10 cellular contexts compared by ENCODE assay signal in genomic region chr6:142926177-142926493, GRCh38. TPM values are rescaled to one million over a fixed set of nuclear protein-coding genes. Genes with fewer than 3 reads are reported as not detected.
DNase-seq lines count a peak whose midpoint lies in the region; ATAC-seq, FAIRE-seq and TF ChIP-seq lines count a peak whose summit lies in the region.
"Had no signal": no experiment of that assay in that cellular context is flagged by ENCODE, and none has a peak within 500 bp of the region (broad histone marks: within the 10 kb centered on the region; RNA-seq: fewer than 3 reads in every experiment).

No MANE protein-coding gene starts in this region.

- peak overlapping the region; percentile 45 to 77 (median 67) for H3K4me3 ChIP-seq in keratinocyte (ENCODE audit: control insufficient read depth in 2 of 3, extremely low read depth in 1 of 3, insufficient read depth in 2 of 3, low read depth in 1 of 3, low read length in 3 of 3)
- H3K4me3 ChIP-seq in stomach = peak overlapping the region; percentile 53 to 63 (median 58)

- H3K9me3 Mint-ChIP-seq in activated naive CD8-positive, alpha-beta T cell treated with anti-CD3 and anti-CD28 coated beads, Interleukin-2, amount 10 ng/mL, durations not matched to agents 7 days and 5 days = no peaks in the 10 kb centered on the region

- peak overlapping the region; percentile 83 for H3K4me3 Mint-ChIP-seq in activated naive CD8-positive, alpha-beta T cell treated with anti-CD3 and anti-CD28 coated beads, Interleukin-2, amount 10 ng/mL, durations not matched to agents 7 days and 5 days

- peak overlapping the region; percentile 94 for H3K4me2 ChIP-seq in keratinocyte (ENCODE audit: control insufficient read depth, extremely low read depth, insufficient read depth, low read depth, low read length)

- H3K4me1 ChIP-seq in keratinocyte (ENCODE audit: control insufficient read depth, extremely low read depth, insufficient read depth, low read length) = peaks cover 10% of the 10 kb centered on the region
- H3K4me1 ChIP-seq in stomach = peaks cover 6 to 34% (median 17%) of the 10 kb centered on the region in 4 donors

- H3K9ac ChIP-seq in keratinocyte (ENCODE audit: control insufficient read depth, extremely low read depth, insufficient read depth, low read length) = peak overlapping the region; percentile 84

- peak overlapping the region; percentile 95 for H3K27ac Mint-ChIP-seq in activated naive CD8-positive, alpha-beta T cell treated with anti-CD3 and anti-CD28 coated beads, Interleukin-2, amount 10 ng/mL, durations not matched to agents 7 days and 5 days

- POLR2A ChIA-PET in activated naive CD8-positive, alpha-beta T cell treated with anti-CD3 and anti-CD28 coated beads, Interleukin-2, amount 10 ng/mL, durations not matched to agents 7 days and 5 days (lab: Charles Lee) = interaction anchor here (0.7 to 4.4 kb wide), 20 partner anchors 9 to 524 kb away, joined by 3 to 61 read pairs (median 6); partner anchors contain the start of genes ADAT2, HIVEP2 and PEX3

- no peaks in the 10 kb centered on the region for H3K9me1 ChIP-seq in keratinocyte (ENCODE audit: control insufficient read depth, extremely low read depth, insufficient read depth, low read length)

- peak overlapping the region; percentile 67 for H2AFZ ChIP-seq in keratinocyte (ENCODE audit: control insufficient read depth, low read length)

- peaks cover 39% of the 10 kb centered on the region for H3K4me1 Mint-ChIP-seq in activated naive CD8-positive, alpha-beta T cell treated with anti-CD3 and anti-CD28 coated beads, Interleukin-2, amount 10 ng/mL, durations not matched to agents 7 days and 5 days

- H3K27me3 ChIP-seq in keratinocyte (ENCODE audit: control insufficient read depth, extremely low read depth, insufficient read depth, low read length) = no peaks in the 10 kb centered on the region
- H3K27me3 ChIP-seq in stomach = no peaks in the 10 kb centered on the region

- dilution Hi-C loops in keratinocyte (cut with MboI; ENCODE audit: extremely low pct_ligation_motif_present, low sequenced_read_pairs) = no loop called here

- no peak for TF ChIP-seq POLR2A in stomach (IDR thresholded peaks at IDR 0.05)

- H3K36me3 ChIP-seq in keratinocyte (ENCODE audit: control insufficient read depth in 2 of 2, extremely low read depth in 1 of 2, insufficient read depth in 2 of 2, low read length in 2 of 2) (no peaks in the 10 kb centered on the region), stomach (no peaks in the 10 kb centered on the region)

- no peaks in the 10 kb centered on the region for H3K27me3 Mint-ChIP-seq in activated naive CD8-positive, alpha-beta T cell treated with anti-CD3 and anti-CD28 coated beads, Interleukin-2, amount 10 ng/mL, durations not matched to agents 7 days and 5 days

- no peaks in the 10 kb centered on the region for H4K20me1 ChIP-seq in keratinocyte (ENCODE audit: control insufficient read depth, extremely low read depth, insufficient read depth, low read length)

- peaks cover 9% of the 10 kb centered on the region for H3K36me3 Mint-ChIP-seq in activated naive CD8-positive, alpha-beta T cell treated with anti-CD3 and anti-CD28 coated beads, Interleukin-2, amount 10 ng/mL, durations not matched to agents 7 days and 5 days

- DNase-seq in DMS153 treated with DMSO at 0.1 percent for 48 hours (lab: John Stamatoyannopoulos, UW; ENCODE audit: unreplicated experiment) (peak; percentile 15), DMS153 (lab: John Stamatoyannopoulos, UW) (no peak), keratinocyte (ENCODE audit: low read depth, low spot score) (no peak), stomach (no peak), glomerular visceral epithelial cell (ENCODE audit: extremely low spot score) (no peak)
- no peak for DNase-seq in activated naive CD8-positive, alpha-beta T cell treated with anti-CD3 and anti-CD28 coated beads, Interleukin-2, amount 10 ng/mL, durations not matched to agents 7 days and 5 days
- DNase-seq in stimulated activated CD4-positive, alpha-beta T cell treated with anti-CD3 and anti-CD28 coated beads, Interleukin-2, amount 100 ng/mL, for 24 hours = no peak
- no peak for DNase-seq in activated effector memory CD4-positive, alpha-beta T cell treated with anti-CD3 and anti-CD28 coated beads, Interleukin-2, amount 50 U/mL, for 16 hours

- ATAC-seq in activated naive CD8-positive, alpha-beta T cell treated with anti-CD3 and anti-CD28 coated beads, Interleukin-2, amount 10 ng/mL, durations not matched to agents 7 days and 5 days (ENCODE audit: low read depth) = no peak

- TF ChIP-seq CTCF in keratinocyte (optimal IDR thresholded peaks at IDR 0.05 in 1 of 3, IDR thresholded peaks at IDR 0.05 in 1 of 3, conservative IDR thresholded peaks at IDR 0.05 in 1 of 3; ENCODE audit: extremely low read depth in 1 of 3, insufficient read depth in 2 of 3, low read length in 3 of 3) (no peak), stomach (IDR thresholded peaks at IDR 0.05) (no peak)

- H3K79me2 ChIP-seq in keratinocyte (ENCODE audit: control insufficient read depth, insufficient read depth, low read length) = peaks cover 19% of the 10 kb centered on the region

- WGBS in stomach, 5 donors = 45 to 61% (median 57%) methylated on average over 2 of the region's 2 CpGs

- no peak for FAIRE-seq in keratinocyte (lab: Jason Lieb, UNC)

- intact Hi-C loops in stomach (cut with DNase I; ENCODE audit: low total_unique reads) = no loop called here

- H3K27ac ChIP-seq in keratinocyte (ENCODE audit: control insufficient read depth, insufficient read depth, low read length) (peak overlapping the region; percentile 65), stomach (peak overlapping the region; percentile 91 to 94 (median 91))
- H3K27ac ChIP-seq: 22Rv1, HL-60 had no signal

- H3K9me3 ChIP-seq in keratinocyte (ENCODE audit: control insufficient read depth, low read depth, low read length) (no peaks in the 10 kb centered on the region), stomach (no peaks in the 10 kb centered on the region)

- no peak for TF ChIP-seq EP300 in stomach (IDR thresholded peaks at IDR 0.05)

RNA-seq across cellular contexts. Expression of gene HIVEP2, which starts 18.8 kb away (rescaled TPM):
- total RNA-seq in activated naive CD8-positive, alpha-beta T cell treated with anti-CD3 and anti-CD28 coated beads, Interleukin-2, amount 10 ng/mL, durations not matched to agents 7 days and 5 days = 10 to 100 TPM; 45.8 to 49.7 TPM
- polyA plus RNA-seq in keratinocyte = 5.9 to 8.9 TPM (median 6.5 TPM) in 3 replicates
- polyA plus RNA-seq in keratinocyte (2011; ENCODE audit: low read depth) = 9.0 TPM
- polyA plus RNA-seq in keratinocyte (2011; cell fraction: cytosol; rRNA removed) = 3.9 and 4.8 TPM in 2 replicates
- polyA plus RNA-seq in keratinocyte (2011; cell fraction: nucleus; rRNA removed) = 17.0 and 18.4 TPM in 2 replicates
- 8.4 and 8.7 TPM in 2 replicates for polyA plus RNA-seq in keratinocyte (2012; ENCODE audit: low replicate concordance)
- polyA minus RNA-seq in keratinocyte = 15.0 to 21.8 TPM (median 15.5 TPM) in 3 replicates
- 4.2 TPM for polyA minus RNA-seq in keratinocyte (2011; cell fraction: cytosol; rRNA and poly(A)+ RNA removed)
- polyA minus RNA-seq in keratinocyte (2011; cell fraction: nucleus; rRNA and poly(A)+ RNA removed) = 13.5 and 26.3 TPM in 2 replicates
- 10 to 100 TPM in 2 of 5 donors, 1 to 10 TPM in 2, under 1 TPM in 1; 0.58 to 14.3 (median 9.1) TPM for total RNA-seq in stomach
- 1 to 10 TPM; 2.2 to 3.2 (median 2.9) TPM for polyA plus RNA-seq in stomach
